1 cellular context compared by ENCODE assay signal in the genomic region with DNA sequence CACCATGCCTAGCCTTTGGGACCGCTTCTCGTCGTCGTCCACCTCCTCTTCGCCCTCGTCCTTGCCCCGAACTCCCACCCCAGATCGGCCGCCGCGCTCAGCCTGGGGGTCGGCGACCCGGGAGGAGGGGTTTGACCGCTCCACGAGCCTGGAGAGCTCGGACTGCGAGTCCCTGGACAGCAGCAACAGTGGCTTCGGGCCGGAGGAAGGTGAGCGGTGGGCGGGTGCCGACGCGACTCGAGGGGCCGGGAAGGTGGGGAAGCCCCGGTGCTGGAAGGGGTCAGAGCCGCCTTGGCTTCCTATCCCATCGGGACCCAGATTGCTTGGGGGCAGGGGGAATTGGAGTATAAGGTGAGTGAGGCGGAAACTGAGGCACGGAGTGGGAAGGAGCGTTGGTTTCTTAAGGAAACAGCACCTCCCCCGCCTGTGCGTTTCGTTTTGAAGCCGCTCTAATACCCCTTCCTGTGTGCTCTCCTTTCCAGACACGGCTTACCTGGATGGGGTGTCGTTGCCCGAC.
A peak's percentile ranks its signal among the peaks of the same experiment; 100 is the strongest.
TF ChIP-seq lines count a peak whose summit lies in the region.

No MANE protein-coding gene starts in this region.

TF ChIP-seq in K562, 482 proteins besides CTCF, POLR2A, EP300 and RAD21 (continued from another document and continues in another):
- TF ChIP-seq ZNF717 (CRISPR knock-in tag; IDR thresholded peaks at IDR 0.05) = peak; percentile 92; the same call in 1 of the 2 replicates
- 0 out of 4 replicates have a peak, but pooled peaks of 1 of the 2 experiments have one; percentile 22 for TF ChIP-seq KDM4B (IDR thresholded peaks at IDR 0.05; ENCODE audit: borderline replicate concordance in 2 of 2, low read depth in 1 of 2)
- TF ChIP-seq, protein P1, sequence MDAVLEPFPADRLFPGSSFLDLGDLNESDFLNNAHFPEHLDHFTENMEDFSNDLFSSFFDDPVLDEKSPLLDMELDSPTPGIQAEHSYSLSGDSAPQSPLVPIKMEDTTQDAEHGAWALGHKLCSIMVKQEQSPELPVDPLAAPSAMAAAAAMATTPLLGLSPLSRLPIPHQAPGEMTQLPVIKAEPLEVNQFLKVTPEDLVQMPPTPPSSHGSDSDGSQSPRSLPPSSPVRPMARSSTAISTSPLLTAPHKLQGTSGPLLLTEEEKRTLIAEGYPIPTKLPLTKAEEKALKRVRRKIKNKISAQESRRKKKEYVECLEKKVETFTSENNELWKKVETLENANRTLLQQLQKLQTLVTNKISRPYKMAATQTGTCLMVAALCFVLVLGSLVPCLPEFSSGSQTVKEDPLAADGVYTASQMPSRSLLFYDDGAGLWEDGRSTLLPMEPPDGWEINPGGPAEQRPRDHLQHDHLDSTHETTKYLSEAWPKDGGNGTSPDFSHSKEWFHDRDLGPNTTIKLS (IDR thresholded peaks at IDR 0.05; ENCODE audit: borderline replicate concordance, low read depth) = no peak
- TF ChIP-seq PRPF4 (IDR thresholded peaks at IDR 0.05; ENCODE audit: insufficient read depth, low read depth, low read length, poor library complexity, severe bottlenecking) = peak; percentile 14
- TF ChIP-seq, protein P2, sequence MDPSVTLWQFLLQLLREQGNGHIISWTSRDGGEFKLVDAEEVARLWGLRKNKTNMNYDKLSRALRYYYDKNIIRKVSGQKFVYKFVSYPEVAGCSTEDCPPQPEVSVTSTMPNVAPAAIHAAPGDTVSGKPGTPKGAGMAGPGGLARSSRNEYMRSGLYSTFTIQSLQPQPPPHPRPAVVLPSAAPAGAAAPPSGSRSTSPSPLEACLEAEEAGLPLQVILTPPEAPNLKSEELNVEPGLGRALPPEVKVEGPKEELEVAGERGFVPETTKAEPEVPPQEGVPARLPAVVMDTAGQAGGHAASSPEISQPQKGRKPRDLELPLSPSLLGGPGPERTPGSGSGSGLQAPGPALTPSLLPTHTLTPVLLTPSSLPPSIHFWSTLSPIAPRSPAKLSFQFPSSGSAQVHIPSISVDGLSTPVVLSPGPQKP (CRISPR knock-in tag; IDR thresholded peaks at IDR 0.05) = no peak
- TF ChIP-seq NCOA4 (IDR thresholded peaks at IDR 0.05; ENCODE audit: partially characterized antibody) = no peak
- TF ChIP-seq ZNF184 (CRISPR knock-in tag; IDR thresholded peaks at IDR 0.05) = no peak
- no peak for TF ChIP-seq CAMTA2 (CRISPR knock-in tag; conservative IDR thresholded peaks at IDR 0.05)
- no peak for TF ChIP-seq CHCHD3 (CRISPR knock-in tag; IDR thresholded peaks at IDR 0.05)
- no peak for TF ChIP-seq ZNF785 (CRISPR knock-in tag; IDR thresholded peaks at IDR 0.05)
- TF ChIP-seq, protein P3, sequence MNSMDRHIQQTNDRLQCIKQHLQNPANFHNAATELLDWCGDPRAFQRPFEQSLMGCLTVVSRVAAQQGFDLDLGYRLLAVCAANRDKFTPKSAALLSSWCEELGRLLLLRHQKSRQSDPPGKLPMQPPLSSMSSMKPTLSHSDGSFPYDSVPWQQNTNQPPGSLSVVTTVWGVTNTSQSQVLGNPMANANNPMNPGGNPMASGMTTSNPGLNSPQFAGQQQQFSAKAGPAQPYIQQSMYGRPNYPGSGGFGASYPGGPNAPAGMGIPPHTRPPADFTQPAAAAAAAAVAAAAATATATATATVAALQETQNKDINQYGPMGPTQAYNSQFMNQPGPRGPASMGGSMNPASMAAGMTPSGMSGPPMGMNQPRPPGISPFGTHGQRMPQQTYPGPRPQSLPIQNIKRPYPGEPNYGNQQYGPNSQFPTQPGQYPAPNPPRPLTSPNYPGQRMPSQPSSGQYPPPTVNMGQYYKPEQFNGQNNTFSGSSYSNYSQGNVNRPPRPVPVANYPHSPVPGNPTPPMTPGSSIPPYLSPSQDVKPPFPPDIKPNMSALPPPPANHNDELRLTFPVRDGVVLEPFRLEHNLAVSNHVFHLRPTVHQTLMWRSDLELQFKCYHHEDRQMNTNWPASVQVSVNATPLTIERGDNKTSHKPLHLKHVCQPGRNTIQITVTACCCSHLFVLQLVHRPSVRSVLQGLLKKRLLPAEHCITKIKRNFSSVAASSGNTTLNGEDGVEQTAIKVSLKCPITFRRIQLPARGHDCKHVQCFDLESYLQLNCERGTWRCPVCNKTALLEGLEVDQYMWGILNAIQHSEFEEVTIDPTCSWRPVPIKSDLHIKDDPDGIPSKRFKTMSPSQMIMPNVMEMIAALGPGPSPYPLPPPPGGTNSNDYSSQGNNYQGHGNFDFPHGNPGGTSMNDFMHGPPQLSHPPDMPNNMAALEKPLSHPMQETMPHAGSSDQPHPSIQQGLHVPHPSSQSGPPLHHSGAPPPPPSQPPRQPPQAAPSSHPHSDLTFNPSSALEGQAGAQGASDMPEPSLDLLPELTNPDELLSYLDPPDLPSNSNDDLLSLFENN (IDR thresholded peaks at IDR 0.05; ENCODE audit: low read depth in 2 of 2, low read length in 2 of 2) = no peak
- no peak for TF ChIP-seq ZEB2 (IDR thresholded peaks at IDR 0.05)
- no peak for TF ChIP-seq ZNF24 (IDR thresholded peaks at IDR 0.05)
- TF ChIP-seq ZNF124 (CRISPR knock-in tag; IDR thresholded peaks at IDR 0.05) = no peak
- no peak for TF ChIP-seq ESRRB (CRISPR knock-in tag; IDR thresholded peaks at IDR 0.05; ENCODE audit: borderline replicate concordance)
- TF ChIP-seq MTF1 (CRISPR knock-in tag; IDR thresholded peaks at IDR 0.05; ENCODE audit: borderline replicate concordance) = no peak
- no peak for TF ChIP-seq POU5F1 (IDR thresholded peaks at IDR 0.05; ENCODE audit: borderline replicate concordance, low read depth, low read length, partially characterized antibody)
- no peak for TF ChIP-seq TARDBP (IDR thresholded peaks at IDR 0.05)
- TF ChIP-seq POLR2H (tag; IDR thresholded peaks at IDR 0.05; ENCODE audit: low read depth) = no peak
- no peak for TF ChIP-seq CTBP1 (IDR thresholded peaks at IDR 0.05; ENCODE audit: borderline replicate concordance)
- TF ChIP-seq, protein P4, sequence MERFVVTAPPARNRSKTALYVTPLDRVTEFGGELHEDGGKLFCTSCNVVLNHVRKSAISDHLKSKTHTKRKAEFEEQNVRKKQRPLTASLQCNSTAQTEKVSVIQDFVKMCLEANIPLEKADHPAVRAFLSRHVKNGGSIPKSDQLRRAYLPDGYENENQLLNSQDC (CRISPR knock-in tag; IDR thresholded peaks at IDR 0.05) = no peak
- peak; percentile 61 for TF ChIP-seq BCOR (IDR thresholded peaks at IDR 0.05)
- TF ChIP-seq, protein P5, sequence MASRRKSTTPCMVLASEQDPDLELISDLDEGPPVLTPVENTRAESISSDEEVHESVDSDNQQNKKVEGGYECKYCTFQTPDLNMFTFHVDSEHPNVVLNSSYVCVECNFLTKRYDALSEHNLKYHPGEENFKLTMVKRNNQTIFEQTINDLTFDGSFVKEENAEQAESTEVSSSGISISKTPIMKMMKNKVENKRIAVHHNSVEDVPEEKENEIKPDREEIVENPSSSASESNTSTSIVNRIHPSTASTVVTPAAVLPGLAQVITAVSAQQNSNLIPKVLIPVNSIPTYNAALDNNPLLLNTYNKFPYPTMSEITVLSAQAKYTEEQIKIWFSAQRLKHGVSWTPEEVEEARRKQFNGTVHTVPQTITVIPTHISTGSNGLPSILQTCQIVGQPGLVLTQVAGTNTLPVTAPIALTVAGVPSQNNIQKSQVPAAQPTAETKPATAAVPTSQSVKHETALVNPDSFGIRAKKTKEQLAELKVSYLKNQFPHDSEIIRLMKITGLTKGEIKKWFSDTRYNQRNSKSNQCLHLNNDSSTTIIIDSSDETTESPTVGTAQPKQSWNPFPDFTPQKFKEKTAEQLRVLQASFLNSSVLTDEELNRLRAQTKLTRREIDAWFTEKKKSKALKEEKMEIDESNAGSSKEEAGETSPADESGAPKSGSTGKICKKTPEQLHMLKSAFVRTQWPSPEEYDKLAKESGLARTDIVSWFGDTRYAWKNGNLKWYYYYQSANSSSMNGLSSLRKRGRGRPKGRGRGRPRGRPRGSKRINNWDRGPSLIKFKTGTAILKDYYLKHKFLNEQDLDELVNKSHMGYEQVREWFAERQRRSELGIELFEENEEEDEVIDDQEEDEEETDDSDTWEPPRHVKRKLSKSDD (conservative IDR thresholded peaks at IDR 0.05; ENCODE audit: low read length) = no peak
- TF ChIP-seq FOXJ2 (tag; IDR thresholded peaks at IDR 0.05) = no peak
- TF ChIP-seq FOXM1 (IDR thresholded peaks at IDR 0.05; ENCODE audit: low read depth) = no peak
- no peak for TF ChIP-seq FOXM1 (CRISPR knock-in tag; IDR thresholded peaks at IDR 0.05; ENCODE audit: low read depth)
- TF ChIP-seq, protein P6, sequence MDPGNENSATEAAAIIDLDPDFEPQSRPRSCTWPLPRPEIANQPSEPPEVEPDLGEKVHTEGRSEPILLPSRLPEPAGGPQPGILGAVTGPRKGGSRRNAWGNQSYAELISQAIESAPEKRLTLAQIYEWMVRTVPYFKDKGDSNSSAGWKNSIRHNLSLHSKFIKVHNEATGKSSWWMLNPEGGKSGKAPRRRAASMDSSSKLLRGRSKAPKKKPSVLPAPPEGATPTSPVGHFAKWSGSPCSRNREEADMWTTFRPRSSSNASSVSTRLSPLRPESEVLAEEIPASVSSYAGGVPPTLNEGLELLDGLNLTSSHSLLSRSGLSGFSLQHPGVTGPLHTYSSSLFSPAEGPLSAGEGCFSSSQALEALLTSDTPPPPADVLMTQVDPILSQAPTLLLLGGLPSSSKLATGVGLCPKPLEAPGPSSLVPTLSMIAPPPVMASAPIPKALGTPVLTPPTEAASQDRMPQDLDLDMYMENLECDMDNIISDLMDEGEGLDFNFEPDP (CRISPR knock-in tag; IDR thresholded peaks at IDR 0.05) = no peak
- no peak for TF ChIP-seq E2F3 (CRISPR knock-in tag; IDR thresholded peaks at IDR 0.05)
- TF ChIP-seq DDX20 (tag; IDR thresholded peaks at IDR 0.05; ENCODE audit: low read depth) = no peak
- TF ChIP-seq, protein P7, sequence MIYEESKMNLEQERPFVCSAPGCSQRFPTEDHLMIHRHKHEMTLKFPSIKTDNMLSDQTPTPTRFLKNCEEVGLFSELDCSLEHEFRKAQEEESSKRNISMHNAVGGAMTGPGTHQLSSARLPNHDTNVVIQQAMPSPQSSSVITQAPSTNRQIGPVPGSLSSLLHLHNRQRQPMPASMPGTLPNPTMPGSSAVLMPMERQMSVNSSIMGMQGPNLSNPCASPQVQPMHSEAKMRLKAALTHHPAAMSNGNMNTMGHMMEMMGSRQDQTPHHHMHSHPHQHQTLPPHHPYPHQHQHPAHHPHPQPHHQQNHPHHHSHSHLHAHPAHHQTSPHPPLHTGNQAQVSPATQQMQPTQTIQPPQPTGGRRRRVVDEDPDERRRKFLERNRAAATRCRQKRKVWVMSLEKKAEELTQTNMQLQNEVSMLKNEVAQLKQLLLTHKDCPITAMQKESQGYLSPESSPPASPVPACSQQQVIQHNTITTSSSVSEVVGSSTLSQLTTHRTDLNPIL (CRISPR knock-in tag; IDR thresholded peaks at IDR 0.05) = 0 out of 2 replicates have a peak, but pooled peaks have one; percentile 69
- no peak for TF ChIP-seq KLF6 (CRISPR knock-in tag; IDR thresholded peaks at IDR 0.05; ENCODE audit: borderline replicate concordance)
- no peak for TF ChIP-seq KLF13 (tag; IDR thresholded peaks at IDR 0.05; ENCODE audit: borderline replicate concordance, low read depth)
- TF ChIP-seq, protein P8, sequence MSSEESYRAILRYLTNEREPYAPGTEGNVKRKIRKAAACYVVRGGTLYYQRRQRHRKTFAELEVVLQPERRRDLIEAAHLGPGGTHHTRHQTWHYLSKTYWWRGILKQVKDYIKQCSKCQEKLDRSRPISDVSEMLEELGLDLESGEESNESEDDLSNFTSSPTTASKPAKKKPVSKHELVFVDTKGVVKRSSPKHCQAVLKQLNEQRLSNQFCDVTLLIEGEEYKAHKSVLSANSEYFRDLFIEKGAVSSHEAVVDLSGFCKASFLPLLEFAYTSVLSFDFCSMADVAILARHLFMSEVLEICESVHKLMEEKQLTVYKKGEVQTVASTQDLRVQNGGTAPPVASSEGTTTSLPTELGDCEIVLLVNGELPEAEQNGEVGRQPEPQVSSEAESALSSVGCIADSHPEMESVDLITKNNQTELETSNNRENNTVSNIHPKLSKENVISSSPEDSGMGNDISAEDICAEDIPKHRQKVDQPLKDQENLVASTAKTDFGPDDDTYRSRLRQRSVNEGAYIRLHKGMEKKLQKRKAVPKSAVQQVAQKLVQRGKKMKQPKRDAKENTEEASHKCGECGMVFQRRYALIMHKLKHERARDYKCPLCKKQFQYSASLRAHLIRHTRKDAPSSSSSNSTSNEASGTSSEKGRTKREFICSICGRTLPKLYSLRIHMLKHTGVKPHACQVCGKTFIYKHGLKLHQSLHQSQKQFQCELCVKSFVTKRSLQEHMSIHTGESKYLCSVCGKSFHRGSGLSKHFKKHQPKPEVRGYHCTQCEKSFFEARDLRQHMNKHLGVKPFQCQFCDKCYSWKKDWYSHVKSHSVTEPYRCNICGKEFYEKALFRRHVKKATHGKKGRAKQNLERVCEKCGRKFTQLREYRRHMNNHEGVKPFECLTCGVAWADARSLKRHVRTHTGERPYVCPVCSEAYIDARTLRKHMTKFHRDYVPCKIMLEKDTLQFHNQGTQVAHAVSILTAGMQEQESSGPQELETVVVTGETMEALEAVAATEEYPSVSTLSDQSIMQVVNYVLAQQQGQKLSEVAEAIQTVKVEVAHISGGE (CRISPR knock-in tag; IDR thresholded peaks at IDR 0.05) = peak in 1 of 3 experiments; percentile 47; a peak in 1 of 6 replicates
- TF ChIP-seq TAF15 (IDR thresholded peaks at IDR 0.05; ENCODE audit: low read depth, low read length) = no peak
- no peak for TF ChIP-seq TEAD2 (tag; IDR thresholded peaks at IDR 0.05)
- TF ChIP-seq ZNF436 (CRISPR knock-in tag; IDR thresholded peaks at IDR 0.05) = peak; percentile 61
- TF ChIP-seq ZNF3 (CRISPR knock-in tag; IDR thresholded peaks at IDR 0.05) = peak; percentile 49; the same call in 1 of the 2 replicates
- TF ChIP-seq, protein P9, sequence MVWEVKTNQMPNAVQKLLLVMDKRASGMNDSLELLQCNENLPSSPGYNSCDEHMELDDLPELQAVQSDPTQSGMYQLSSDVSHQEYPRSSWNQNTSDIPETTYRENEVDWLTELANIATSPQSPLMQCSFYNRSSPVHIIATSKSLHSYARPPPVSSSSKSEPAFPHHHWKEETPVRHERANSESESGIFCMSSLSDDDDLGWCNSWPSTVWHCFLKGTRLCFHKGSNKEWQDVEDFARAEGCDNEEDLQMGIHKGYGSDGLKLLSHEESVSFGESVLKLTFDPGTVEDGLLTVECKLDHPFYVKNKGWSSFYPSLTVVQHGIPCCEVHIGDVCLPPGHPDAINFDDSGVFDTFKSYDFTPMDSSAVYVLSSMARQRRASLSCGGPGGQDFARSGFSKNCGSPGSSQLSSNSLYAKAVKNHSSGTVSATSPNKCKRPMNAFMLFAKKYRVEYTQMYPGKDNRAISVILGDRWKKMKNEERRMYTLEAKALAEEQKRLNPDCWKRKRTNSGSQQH (CRISPR knock-in tag; IDR thresholded peaks at IDR 0.05) = no peak
- no peak for TF ChIP-seq NFE2 (IDR thresholded peaks at IDR 0.05; ENCODE audit: low read depth)
- TF ChIP-seq, protein P10, sequence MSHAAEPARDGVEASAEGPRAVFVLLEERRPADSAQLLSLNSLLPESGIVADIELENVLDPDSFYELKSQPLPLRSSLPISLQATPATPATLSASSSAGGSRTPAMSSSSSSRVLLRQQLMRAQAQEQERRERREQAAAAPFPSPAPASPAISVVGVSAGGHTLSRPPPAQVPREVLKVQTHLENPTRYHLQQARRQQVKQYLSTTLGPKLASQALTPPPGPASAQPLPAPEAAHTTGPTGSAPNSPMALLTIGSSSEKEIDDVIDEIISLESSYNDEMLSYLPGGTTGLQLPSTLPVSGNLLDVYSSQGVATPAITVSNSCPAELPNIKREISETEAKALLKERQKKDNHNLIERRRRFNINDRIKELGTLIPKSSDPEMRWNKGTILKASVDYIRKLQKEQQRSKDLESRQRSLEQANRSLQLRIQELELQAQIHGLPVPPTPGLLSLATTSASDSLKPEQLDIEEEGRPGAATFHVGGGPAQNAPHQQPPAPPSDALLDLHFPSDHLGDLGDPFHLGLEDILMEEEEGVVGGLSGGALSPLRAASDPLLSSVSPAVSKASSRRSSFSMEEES (CRISPR knock-in tag; IDR thresholded peaks at IDR 0.05) = no peak
- TF ChIP-seq ZNF134 (CRISPR knock-in tag; conservative IDR thresholded peaks at IDR 0.05) = no peak
